In the genomic region with DNA sequence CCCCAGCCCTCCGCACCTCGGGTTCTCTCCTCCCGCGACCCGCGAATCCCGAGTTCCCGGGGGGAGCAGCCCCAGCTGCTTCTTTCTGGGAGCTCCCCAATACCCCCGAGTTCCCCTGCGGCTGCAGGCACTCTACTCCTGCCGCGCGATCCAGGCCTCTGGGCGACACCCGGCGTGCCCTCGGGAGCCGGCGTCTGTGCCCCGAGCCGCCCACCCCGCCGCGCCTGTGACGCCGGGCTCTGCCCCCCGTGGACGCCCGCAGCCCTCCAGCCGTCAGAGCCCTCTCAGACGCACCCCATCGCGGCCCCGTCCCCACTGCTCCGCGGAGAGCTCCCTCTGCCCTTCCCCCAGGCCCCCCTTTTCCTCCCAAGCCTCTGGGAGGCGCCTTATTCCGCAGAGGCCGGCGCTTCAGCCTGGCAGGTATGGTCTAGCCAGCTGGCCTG, we compare ENCODE assay signal across 1 cellular context.
TF ChIP-seq lines count a peak whose summit lies in the region.

No MANE protein-coding gene starts in this region.

TF ChIP-seq in HepG2, 621 proteins besides CTCF, POLR2A, EP300 and RAD21 (continued from another document):
- TF ChIP-seq, protein P1, sequence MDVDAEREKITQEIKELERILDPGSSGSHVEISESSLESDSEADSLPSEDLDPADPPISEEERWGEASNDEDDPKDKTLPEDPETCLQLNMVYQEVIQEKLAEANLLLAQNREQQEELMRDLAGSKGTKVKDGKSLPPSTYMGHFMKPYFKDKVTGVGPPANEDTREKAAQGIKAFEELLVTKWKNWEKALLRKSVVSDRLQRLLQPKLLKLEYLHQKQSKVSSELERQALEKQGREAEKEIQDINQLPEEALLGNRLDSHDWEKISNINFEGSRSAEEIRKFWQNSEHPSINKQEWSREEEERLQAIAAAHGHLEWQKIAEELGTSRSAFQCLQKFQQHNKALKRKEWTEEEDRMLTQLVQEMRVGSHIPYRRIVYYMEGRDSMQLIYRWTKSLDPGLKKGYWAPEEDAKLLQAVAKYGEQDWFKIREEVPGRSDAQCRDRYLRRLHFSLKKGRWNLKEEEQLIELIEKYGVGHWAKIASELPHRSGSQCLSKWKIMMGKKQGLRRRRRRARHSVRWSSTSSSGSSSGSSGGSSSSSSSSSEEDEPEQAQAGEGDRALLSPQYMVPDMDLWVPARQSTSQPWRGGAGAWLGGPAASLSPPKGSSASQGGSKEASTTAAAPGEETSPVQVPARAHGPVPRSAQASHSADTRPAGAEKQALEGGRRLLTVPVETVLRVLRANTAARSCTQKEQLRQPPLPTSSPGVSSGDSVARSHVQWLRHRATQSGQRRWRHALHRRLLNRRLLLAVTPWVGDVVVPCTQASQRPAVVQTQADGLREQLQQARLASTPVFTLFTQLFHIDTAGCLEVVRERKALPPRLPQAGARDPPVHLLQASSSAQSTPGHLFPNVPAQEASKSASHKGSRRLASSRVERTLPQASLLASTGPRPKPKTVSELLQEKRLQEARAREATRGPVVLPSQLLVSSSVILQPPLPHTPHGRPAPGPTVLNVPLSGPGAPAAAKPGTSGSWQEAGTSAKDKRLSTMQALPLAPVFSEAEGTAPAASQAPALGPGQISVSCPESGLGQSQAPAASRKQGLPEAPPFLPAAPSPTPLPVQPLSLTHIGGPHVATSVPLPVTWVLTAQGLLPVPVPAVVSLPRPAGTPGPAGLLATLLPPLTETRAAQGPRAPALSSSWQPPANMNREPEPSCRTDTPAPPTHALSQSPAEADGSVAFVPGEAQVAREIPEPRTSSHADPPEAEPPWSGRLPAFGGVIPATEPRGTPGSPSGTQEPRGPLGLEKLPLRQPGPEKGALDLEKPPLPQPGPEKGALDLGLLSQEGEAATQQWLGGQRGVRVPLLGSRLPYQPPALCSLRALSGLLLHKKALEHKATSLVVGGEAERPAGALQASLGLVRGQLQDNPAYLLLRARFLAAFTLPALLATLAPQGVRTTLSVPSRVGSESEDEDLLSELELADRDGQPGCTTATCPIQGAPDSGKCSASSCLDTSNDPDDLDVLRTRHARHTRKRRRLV (CRISPR knock-in tag; IDR thresholded peaks at IDR 0.05), result no peak
- TF ChIP-seq HOXA3 (CRISPR knock-in tag; IDR thresholded peaks at IDR 0.05) (0 out of 2 replicates have a peak, but pooled peaks have one; percentile 1), GABPB1 (CRISPR knock-in tag; IDR thresholded peaks at IDR 0.05) (peak; percentile 13; the same call in 1 of the 2 replicates)
- TF ChIP-seq, protein P2, sequence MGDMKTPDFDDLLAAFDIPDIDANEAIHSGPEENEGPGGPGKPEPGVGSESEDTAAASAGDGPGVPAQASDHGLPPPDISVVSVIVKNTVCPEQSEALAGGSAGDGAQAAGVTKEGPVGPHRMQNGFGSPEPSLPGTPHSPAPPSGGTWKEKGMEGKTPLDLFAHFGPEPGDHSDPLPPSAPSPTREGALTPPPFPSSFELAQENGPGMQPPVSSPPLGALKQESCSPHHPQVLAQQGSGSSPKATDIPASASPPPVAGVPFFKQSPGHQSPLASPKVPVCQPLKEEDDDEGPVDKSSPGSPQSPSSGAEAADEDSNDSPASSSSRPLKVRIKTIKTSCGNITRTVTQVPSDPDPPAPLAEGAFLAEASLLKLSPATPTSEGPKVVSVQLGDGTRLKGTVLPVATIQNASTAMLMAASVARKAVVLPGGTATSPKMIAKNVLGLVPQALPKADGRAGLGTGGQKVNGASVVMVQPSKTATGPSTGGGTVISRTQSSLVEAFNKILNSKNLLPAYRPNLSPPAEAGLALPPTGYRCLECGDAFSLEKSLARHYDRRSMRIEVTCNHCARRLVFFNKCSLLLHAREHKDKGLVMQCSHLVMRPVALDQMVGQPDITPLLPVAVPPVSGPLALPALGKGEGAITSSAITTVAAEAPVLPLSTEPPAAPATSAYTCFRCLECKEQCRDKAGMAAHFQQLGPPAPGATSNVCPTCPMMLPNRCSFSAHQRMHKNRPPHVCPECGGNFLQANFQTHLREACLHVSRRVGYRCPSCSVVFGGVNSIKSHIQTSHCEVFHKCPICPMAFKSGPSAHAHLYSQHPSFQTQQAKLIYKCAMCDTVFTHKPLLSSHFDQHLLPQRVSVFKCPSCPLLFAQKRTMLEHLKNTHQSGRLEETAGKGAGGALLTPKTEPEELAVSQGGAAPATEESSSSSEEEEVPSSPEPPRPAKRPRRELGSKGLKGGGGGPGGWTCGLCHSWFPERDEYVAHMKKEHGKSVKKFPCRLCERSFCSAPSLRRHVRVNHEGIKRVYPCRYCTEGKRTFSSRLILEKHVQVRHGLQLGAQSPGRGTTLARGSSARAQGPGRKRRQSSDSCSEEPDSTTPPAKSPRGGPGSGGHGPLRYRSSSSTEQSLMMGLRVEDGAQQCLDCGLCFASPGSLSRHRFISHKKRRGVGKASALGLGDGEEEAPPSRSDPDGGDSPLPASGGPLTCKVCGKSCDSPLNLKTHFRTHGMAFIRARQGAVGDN (CRISPR knock-in tag; IDR thresholded peaks at IDR 0.05), result peak; percentile 2; the same call in 1 of the 2 replicates
